Comparison of ENCODE assay signal across 15 cellular contexts in the genomic region with DNA sequence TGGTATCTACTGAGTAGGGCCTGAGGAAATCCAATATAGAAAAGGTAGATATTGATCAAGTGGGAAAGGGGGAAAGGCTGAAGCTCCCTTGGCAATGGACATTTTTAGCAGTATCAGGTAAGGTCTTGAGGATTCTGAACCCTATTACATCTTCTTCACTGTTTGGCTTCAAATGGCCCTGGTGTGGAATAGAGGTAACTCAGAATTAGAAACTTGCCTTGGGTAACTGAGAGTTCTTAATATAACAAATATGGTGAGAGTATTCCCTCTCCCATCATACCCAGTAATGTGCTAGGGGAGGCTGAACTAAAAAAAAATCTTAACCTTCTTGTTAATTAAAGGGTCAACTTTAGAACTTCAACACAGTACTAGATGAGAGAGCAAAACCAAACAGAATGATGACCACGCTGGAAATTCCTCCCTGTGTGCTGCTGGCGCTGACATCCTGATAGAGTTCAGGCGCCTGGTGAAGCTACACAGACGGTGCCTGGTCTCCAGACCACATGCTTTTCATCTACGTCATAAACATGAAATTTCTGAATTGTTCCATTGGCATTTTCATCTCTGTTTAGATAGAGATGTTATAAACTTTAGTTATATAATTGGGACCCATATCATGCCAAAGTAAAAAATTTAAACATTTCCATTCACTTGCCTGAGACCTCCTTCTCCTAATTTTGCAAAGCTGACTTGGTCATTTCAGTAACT.
DNase-seq lines count a peak whose midpoint lies in the region; ATAC-seq and TF ChIP-seq lines count a peak whose summit lies in the region.
"Had no signal": no experiment of that assay in that cellular context is flagged by ENCODE, and none has a peak within 500 bp of the region (broad histone marks: within the 10 kb centered on the region; RNA-seq: fewer than 3 reads in every experiment).

No MANE protein-coding gene starts in this region.

- CTCF ChIA-PET in activated naive CD4-positive, alpha-beta T cell treated with anti-CD3 and anti-CD28 coated beads, Interleukin-2, amount 10 ng/mL, durations not matched to agents 7 days and 5 days (lab: Charles Lee) = no interaction called here

- intact Hi-C loops in heart left ventricle (cut with DNase I) = loop anchor here in 4 of 10 donors (5.0 kb wide), 2 partner anchors 35 to 40 kb away; no protein-coding TSS in a partner anchor

- no peak for TF ChIP-seq CTCF in AG10803 (conservative IDR thresholded peaks at IDR 0.05; ENCODE audit: low read length)
- TF ChIP-seq CTCF in heart left ventricle (IDR thresholded peaks at IDR 0.05) = no peak

- H3K27me3 ChIP-seq in heart left ventricle = no peaks in the 10 kb centered on the region

- peak overlapping the region; percentile 34 to 89 (median 80) for H3K27ac ChIP-seq in heart left ventricle
- H3K27ac ChIP-seq: KMS-11, RWPE1 had no signal

- DNase-seq in AG10803 (ENCODE audit: low read depth) (peak; percentile 78), heart left ventricle (peak in 4 of 5 donors; percentile 69 to 86 (median 78)), myocyte (ENCODE audit: low read depth) (peak; percentile 50), NCI-H2196 treated with DMSO at 0.1 percent for 48 hours (lab: John Stamatoyannopoulos, UW; ENCODE audit: unreplicated experiment) (no peak)
- no peak for DNase-seq in activated naive CD4-positive, alpha-beta T cell treated with anti-CD3 and anti-CD28 coated beads, Interleukin-2, amount 10 ng/mL, durations not matched to agents 7 days and 5 days
- DNase-seq: activated CD4-positive, alpha-beta memory T cell treated with anti-CD3 and anti-CD28 coated beads for 36 hours; activated effector memory CD4-positive, alpha-beta T cell treated with Interleukin-2 at 50 U/mL for 16 hours; NCI-H2029; NCI-H82; T1000 had no signal

- H3K4me1 ChIP-seq in heart left ventricle = peaks cover 0 to 23% (median 9%) of the 10 kb centered on the region in 12 donors

- H3K9me3 ChIP-seq in heart left ventricle = peaks cover 0 to 4% (median 0%) of the 10 kb centered on the region in 12 donors

- no peaks in the 10 kb centered on the region for H3K4me1 Mint-ChIP-seq in activated naive CD4-positive, alpha-beta T cell treated with anti-CD3 and anti-CD28 coated beads, Interleukin-2, amount 10 ng/mL, durations not matched to agents 7 days and 5 days

- no peak for TF ChIP-seq POLR2A in heart left ventricle (IDR thresholded peaks at IDR 0.05)

- H3K4me3 ChIP-seq in AG10803 (ENCODE audit: low read length) (no peak overlapping the region), heart left ventricle (no peak overlapping the region)

- H3K27me3 Mint-ChIP-seq in activated naive CD4-positive, alpha-beta T cell treated with anti-CD3 and anti-CD28 coated beads, Interleukin-2, amount 10 ng/mL, durations not matched to agents 7 days and 5 days = no peaks in the 10 kb centered on the region

- peaks cover 0 to 4% (median 0%) of the 10 kb centered on the region in 9 donors for H3K36me3 ChIP-seq in heart left ventricle

- peaks cover 3% of the 10 kb centered on the region for H3K9me3 Mint-ChIP-seq in activated naive CD4-positive, alpha-beta T cell treated with anti-CD3 and anti-CD28 coated beads, Interleukin-2, amount 10 ng/mL, durations not matched to agents 7 days and 5 days

- ATAC-seq in SK-N-SH treated with all-trans-retinoic acid at 6 μM for 48 hours = peak; percentile 92
- peak; percentile 96 to 99 (median 99) for ATAC-seq in heart left ventricle
- no peak for ATAC-seq in HG02870 (IDR thresholded peaks at IDR 0.05; ENCODE audit: unreplicated experiment)
- ATAC-seq in HG03175 (IDR thresholded peaks at IDR 0.05; ENCODE audit: unreplicated experiment) = no peak

- no peaks in the 10 kb centered on the region for H3K36me3 Mint-ChIP-seq in activated naive CD4-positive, alpha-beta T cell treated with anti-CD3 and anti-CD28 coated beads, Interleukin-2, amount 10 ng/mL, durations not matched to agents 7 days and 5 days

- no peak overlapping the region for H3K27ac Mint-ChIP-seq in activated naive CD4-positive, alpha-beta T cell treated with anti-CD3 and anti-CD28 coated beads, Interleukin-2, amount 10 ng/mL, durations not matched to agents 7 days and 5 days
- H3K27ac Mint-ChIP-seq: activated CD4-positive, alpha-beta memory T cell treated with anti-CD3 and anti-CD28 coated beads for 36 hours had no signal

- no peak overlapping the region for H3K4me3 Mint-ChIP-seq in activated naive CD4-positive, alpha-beta T cell treated with anti-CD3 and anti-CD28 coated beads, Interleukin-2, amount 10 ng/mL, durations not matched to agents 7 days and 5 days
- H3K4me3 Mint-ChIP-seq: activated CD4-positive, alpha-beta memory T cell treated with anti-CD3 and anti-CD28 coated beads for 36 hours had no signal

- 20 to 39% (median 28%) methylated on average over 5 of the region's 5 CpGs for WGBS in heart left ventricle, 4 donors

TF ChIP-seq in SK-N-SH treated with all-trans-retinoic acid at 6 μM for 48 hours, 23 proteins besides CTCF, POLR2A, EP300 and RAD21 (continues in another document):
- TF ChIP-seq, protein P1, sequence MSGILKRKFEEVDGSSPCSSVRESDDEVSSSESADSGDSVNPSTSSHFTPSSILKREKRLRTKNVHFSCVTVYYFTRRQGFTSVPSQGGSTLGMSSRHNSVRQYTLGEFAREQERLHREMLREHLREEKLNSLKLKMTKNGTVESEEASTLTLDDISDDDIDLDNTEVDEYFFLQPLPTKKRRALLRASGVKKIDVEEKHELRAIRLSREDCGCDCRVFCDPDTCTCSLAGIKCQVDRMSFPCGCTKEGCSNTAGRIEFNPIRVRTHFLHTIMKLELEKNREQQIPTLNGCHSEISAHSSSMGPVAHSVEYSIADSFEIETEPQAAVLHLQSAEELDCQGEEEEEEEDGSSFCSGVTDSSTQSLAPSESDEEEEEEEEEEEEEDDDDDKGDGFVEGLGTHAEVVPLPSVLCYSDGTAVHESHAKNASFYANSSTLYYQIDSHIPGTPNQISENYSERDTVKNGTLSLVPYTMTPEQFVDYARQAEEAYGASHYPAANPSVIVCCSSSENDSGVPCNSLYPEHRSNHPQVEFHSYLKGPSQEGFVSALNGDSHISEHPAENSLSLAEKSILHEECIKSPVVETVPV (CRISPR knock-in tag; IDR thresholded peaks at IDR 0.05) = peak; percentile 82
- TF ChIP-seq PPARA (CRISPR knock-in tag; IDR thresholded peaks at IDR 0.05; ENCODE audit: borderline replicate concordance) (no peak), ZNF565 (CRISPR knock-in tag; conservative IDR thresholded peaks at IDR 0.05; ENCODE audit: low read depth) (no peak), OSR1 (CRISPR knock-in tag; IDR thresholded peaks at IDR 0.05) (peak; percentile 68; the same call in 1 of the 2 replicates), TCF4 (CRISPR knock-in tag; IDR thresholded peaks at IDR 0.05; ENCODE audit: borderline replicate concordance) (peak; percentile 99), ZFP3 (CRISPR knock-in tag; IDR thresholded peaks at IDR 0.05) (peak; percentile 78; the same call in 1 of the 2 replicates)
- TF ChIP-seq, protein P2, sequence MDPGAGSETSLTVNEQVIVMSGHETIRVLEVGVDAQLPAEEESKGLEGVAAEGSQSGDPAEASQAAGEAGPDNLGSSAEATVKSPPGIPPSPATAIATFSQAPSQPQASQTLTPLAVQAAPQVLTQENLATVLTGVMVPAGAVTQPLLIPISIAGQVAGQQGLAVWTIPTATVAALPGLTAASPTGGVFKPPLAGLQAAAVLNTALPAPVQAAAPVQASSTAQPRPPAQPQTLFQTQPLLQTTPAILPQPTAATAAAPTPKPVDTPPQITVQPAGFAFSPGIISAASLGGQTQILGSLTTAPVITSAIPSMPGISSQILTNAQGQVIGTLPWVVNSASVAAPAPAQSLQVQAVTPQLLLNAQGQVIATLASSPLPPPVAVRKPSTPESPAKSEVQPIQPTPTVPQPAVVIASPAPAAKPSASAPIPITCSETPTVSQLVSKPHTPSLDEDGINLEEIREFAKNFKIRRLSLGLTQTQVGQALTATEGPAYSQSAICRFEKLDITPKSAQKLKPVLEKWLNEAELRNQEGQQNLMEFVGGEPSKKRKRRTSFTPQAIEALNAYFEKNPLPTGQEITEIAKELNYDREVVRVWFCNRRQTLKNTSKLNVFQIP (CRISPR knock-in tag; IDR thresholded peaks at IDR 0.05; ENCODE audit: borderline replicate concordance, low read depth) = 0 out of 2 replicates have a peak, but pooled peaks have one; percentile 51
- TF ChIP-seq, protein P3, sequence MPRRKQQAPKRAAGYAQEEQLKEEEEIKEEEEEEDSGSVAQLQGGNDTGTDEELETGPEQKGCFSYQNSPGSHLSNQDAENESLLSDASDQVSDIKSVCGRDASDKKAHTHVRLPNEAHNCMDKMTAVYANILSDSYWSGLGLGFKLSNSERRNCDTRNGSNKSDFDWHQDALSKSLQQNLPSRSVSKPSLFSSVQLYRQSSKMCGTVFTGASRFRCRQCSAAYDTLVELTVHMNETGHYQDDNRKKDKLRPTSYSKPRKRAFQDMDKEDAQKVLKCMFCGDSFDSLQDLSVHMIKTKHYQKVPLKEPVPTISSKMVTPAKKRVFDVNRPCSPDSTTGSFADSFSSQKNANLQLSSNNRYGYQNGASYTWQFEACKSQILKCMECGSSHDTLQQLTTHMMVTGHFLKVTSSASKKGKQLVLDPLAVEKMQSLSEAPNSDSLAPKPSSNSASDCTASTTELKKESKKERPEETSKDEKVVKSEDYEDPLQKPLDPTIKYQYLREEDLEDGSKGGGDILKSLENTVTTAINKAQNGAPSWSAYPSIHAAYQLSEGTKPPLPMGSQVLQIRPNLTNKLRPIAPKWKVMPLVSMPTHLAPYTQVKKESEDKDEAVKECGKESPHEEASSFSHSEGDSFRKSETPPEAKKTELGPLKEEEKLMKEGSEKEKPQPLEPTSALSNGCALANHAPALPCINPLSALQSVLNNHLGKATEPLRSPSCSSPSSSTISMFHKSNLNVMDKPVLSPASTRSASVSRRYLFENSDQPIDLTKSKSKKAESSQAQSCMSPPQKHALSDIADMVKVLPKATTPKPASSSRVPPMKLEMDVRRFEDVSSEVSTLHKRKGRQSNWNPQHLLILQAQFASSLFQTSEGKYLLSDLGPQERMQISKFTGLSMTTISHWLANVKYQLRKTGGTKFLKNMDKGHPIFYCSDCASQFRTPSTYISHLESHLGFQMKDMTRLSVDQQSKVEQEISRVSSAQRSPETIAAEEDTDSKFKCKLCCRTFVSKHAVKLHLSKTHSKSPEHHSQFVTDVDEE (CRISPR knock-in tag; IDR thresholded peaks at IDR 0.05) = peak; percentile 90

Comparison
In these comparisons a context has a peak if more than half of its experiments do, and no peak if none do; other contexts are left out.
1. DNase-seq: peak in AG10803 (single experiment), heart left ventricle (4 of 5) and myocyte (single experiment); none in activated naive CD4-positive, alpha-beta T cell treated with anti-CD3 and anti-CD28 coated beads, Interleukin-2, amount 10 ng/mL, durations not matched to agents 7 days and 5 days (single experiment) and NCI-H2196 treated with DMSO at 0.1 percent for 48 hours (single experiment).
2. ATAC-seq: peak in SK-N-SH treated with all-trans-retinoic acid at 6 μM for 48 hours (single experiment) and heart left ventricle (4 of 4); none in HG02870 (single experiment) and HG03175 (single experiment).